ENCODE assay signal across 7 cellular contexts in genomic region chr5:40435696-40436095, GRCh38.
DNase-seq lines count a peak whose midpoint lies in the region; ATAC-seq and TF ChIP-seq lines count a peak whose summit lies in the region.
"Not testable (repeated sequence)": the region's sequence is repeated elsewhere in the genome, so short reads cannot be mapped to it uniquely, and the experiment has no call there.

No MANE protein-coding gene starts in this region.

- peak overlapping the region; percentile 51; the same call in 1 of the 2 replicates for H3K4me2 ChIP-seq in OCI-LY1 (ENCODE audit: low read length)

- H3K9ac ChIP-seq in OCI-LY1 (ENCODE audit: low read length) = peak overlapping the region; percentile 46

- not testable (repeated sequence) for H4K20me1 ChIP-seq in OCI-LY1 (ENCODE audit: insufficient read depth, low read length)

- H3K4me1 Mint-ChIP-seq in CD4-positive, alpha-beta T cell (ENCODE audit: low read depth) = peaks cover 50% of the 10 kb centered on the region
- H3K4me1 Mint-ChIP-seq in activated CD4-positive, alpha-beta T cell treated with anti-CD3 and anti-CD28 coated beads for 36 hours = peaks cover 65% of the 10 kb centered on the region
- peaks cover 69% of the 10 kb centered on the region for H3K4me1 Mint-ChIP-seq in activated T-cell treated with anti-CD3 and anti-CD28 coated beads, Interleukin-2, amount 50 U/mL, for 24 hours (ENCODE audit: low read depth)
- peaks cover 64% of the 10 kb centered on the region for H3K4me1 Mint-ChIP-seq in activated naive CD4-positive, alpha-beta T cell treated with anti-CD3 and anti-CD28 coated beads, Interleukin-2, amount 50 U/mL, for 24 hours
- peaks cover 34 to 41% of the 10 kb centered on the region in 2 donors for H3K4me1 Mint-ChIP-seq in effector memory CD8-positive, alpha-beta T cell (ENCODE audit: low read depth in 2 of 2)

- H3K27ac ChIP-seq in CD4-positive, alpha-beta T cell (ENCODE audit: low read depth, low read length) = peak overlapping the region; percentile 69
- H3K27ac ChIP-seq in OCI-LY1 (ENCODE audit: low read depth, low read length, poor library complexity, severe bottlenecking) = peak overlapping the region; percentile 84
- H3K27ac ChIP-seq in spleen = peak overlapping the region in 6 of 8 donors; percentile 4 to 79 (median 74)

- not testable (repeated sequence) for H3F3A ChIP-seq in OCI-LY1 (ENCODE audit: insufficient read depth, low read length)

- TF ChIP-seq CTCF in CD4-positive, alpha-beta T cell (IDR thresholded peaks at IDR 0.05); OCI-LY1 (IDR thresholded peaks at IDR 0.05; ENCODE audit: low read length); spleen (IDR thresholded peaks at IDR 0.05 in 8 of 11, conservative IDR thresholded peaks at IDR 0.05 in 3 of 11): not testable (repeated sequence)

- not testable (repeated sequence) for H3K9me3 ChIP-seq in CD4-positive, alpha-beta T cell (ENCODE audit: control insufficient read depth, low read length); OCI-LY1 (ENCODE audit: low read length); spleen

- peak overlapping the region; percentile 57 for H3K4me3 Mint-ChIP-seq in CD4-positive, alpha-beta T cell
- H3K4me3 Mint-ChIP-seq in activated CD4-positive, alpha-beta T cell treated with anti-CD3 and anti-CD28 coated beads for 36 hours = peak overlapping the region; percentile 51
- H3K4me3 Mint-ChIP-seq in activated T-cell treated with anti-CD3 and anti-CD28 coated beads, Interleukin-2, amount 50 U/mL, for 24 hours = peak overlapping the region; percentile 52
- peak overlapping the region; percentile 45 for H3K4me3 Mint-ChIP-seq in activated naive CD4-positive, alpha-beta T cell treated with anti-CD3 and anti-CD28 coated beads, Interleukin-2, amount 50 U/mL, for 24 hours
- peak overlapping the region; percentile 54 to 80 for H3K4me3 Mint-ChIP-seq in effector memory CD8-positive, alpha-beta T cell

- H3K27me3 ChIP-seq in CD4-positive, alpha-beta T cell (ENCODE audit: control insufficient read depth, insufficient read depth, low read length); OCI-LY1 (ENCODE audit: insufficient read depth, low read length); spleen (replicated peaks in 1 of 7): not testable (repeated sequence)

- not testable (repeated sequence) for H3K4me3 ChIP-seq in OCI-LY1 (ENCODE audit: low read depth, low read length, poor library complexity, severe bottlenecking); spleen

- H3K36me3 Mint-ChIP-seq in CD4-positive, alpha-beta T cell (ENCODE audit: low read depth); activated CD4-positive, alpha-beta T cell treated with anti-CD3 and anti-CD28 coated beads for 36 hours (ENCODE audit: low read depth); activated T-cell treated with anti-CD3 and anti-CD28 coated beads, Interleukin-2, amount 50 U/mL, for 24 hours (ENCODE audit: low read depth); activated naive CD4-positive, alpha-beta T cell treated with anti-CD3 and anti-CD28 coated beads, Interleukin-2, amount 50 U/mL, for 24 hours; effector memory CD8-positive, alpha-beta T cell (ENCODE audit: insufficient read depth): not testable (repeated sequence)

- intact Hi-C loops in CD4-positive, alpha-beta T cell (cut with DNase I, micrococcal nuclease) = loop anchor here in 1 of 2 experiments (1.0 to 5.0 kb wide), 4 partner anchors 25 to 488 kb away; no protein-coding TSS in a partner anchor
- intact Hi-C loops in activated CD4-positive, alpha-beta T cell treated with anti-CD3 and anti-CD28 coated beads for 36 hours (cut with DNase I, micrococcal nuclease) = loop anchor here (1.0 to 5.0 kb wide), 6 partner anchors 25 to 247 kb away; no protein-coding TSS in a partner anchor
- intact Hi-C loops in spleen (cut with DNase I; ENCODE audit: low total_unique reads) = not testable (repeated sequence)

- 43 to 62% (median 55%) methylated on average over 3 of the region's 3 CpGs for WGBS in spleen, 5 donors

- CTCF ChIA-PET in CD4-positive, alpha-beta T cell (lab: Charles Lee) = interaction anchor here (1.6 kb wide), 1 partner anchor 46 kb away, joined by 7 read pairs; no protein-coding TSS in a partner anchor
- CTCF ChIA-PET in activated CD4-positive, alpha-beta T cell treated with anti-CD3 and anti-CD28 coated beads for 36 hours (lab: Charles Lee) = interaction anchor here (0.9 kb wide), 1 partner anchor 33 kb away, joined by 3 read pairs; no protein-coding TSS in a partner anchor

- H3K27ac Mint-ChIP-seq in CD4-positive, alpha-beta T cell = peak overlapping the region; percentile 79
- H3K27ac Mint-ChIP-seq in activated CD4-positive, alpha-beta T cell treated with anti-CD3 and anti-CD28 coated beads for 36 hours = peak overlapping the region; percentile 86
- H3K27ac Mint-ChIP-seq in activated T-cell treated with anti-CD3 and anti-CD28 coated beads, Interleukin-2, amount 50 U/mL, for 24 hours = peak overlapping the region; percentile 91
- H3K27ac Mint-ChIP-seq in activated naive CD4-positive, alpha-beta T cell treated with anti-CD3 and anti-CD28 coated beads, Interleukin-2, amount 50 U/mL, for 24 hours = peak overlapping the region; percentile 86
- peak overlapping the region; percentile 86 to 98 for H3K27ac Mint-ChIP-seq in effector memory CD8-positive, alpha-beta T cell

- not testable (repeated sequence) for H3K36me3 ChIP-seq in OCI-LY1 (ENCODE audit: insufficient read depth, low read length); spleen

- TF ChIP-seq POLR2A in spleen (IDR thresholded peaks at IDR 0.05) = not testable (repeated sequence)

- H3K9me3 Mint-ChIP-seq in CD4-positive, alpha-beta T cell; activated T-cell treated with anti-CD3 and anti-CD28 coated beads, Interleukin-2, amount 50 U/mL, for 24 hours; activated naive CD4-positive, alpha-beta T cell treated with anti-CD3 and anti-CD28 coated beads, Interleukin-2, amount 50 U/mL, for 24 hours; effector memory CD8-positive, alpha-beta T cell: not testable (repeated sequence)
- peaks cover 12% of the 10 kb centered on the region for H3K9me3 Mint-ChIP-seq in activated CD4-positive, alpha-beta T cell treated with anti-CD3 and anti-CD28 coated beads for 36 hours (ENCODE audit: low read depth)

- POLR2A ChIA-PET in CD4-positive, alpha-beta T cell (lab: Charles Lee) = interaction anchor here (0.6 to 4.3 kb wide), 3 partner anchors 26 to 243 kb away, joined by 3 to 43 read pairs (median 3); no protein-coding TSS in a partner anchor
- POLR2A ChIA-PET in activated CD4-positive, alpha-beta T cell treated with anti-CD3 and anti-CD28 coated beads for 36 hours (lab: Charles Lee) = not testable (repeated sequence)

- H3K4me1 ChIP-seq in OCI-LY1 (ENCODE audit: insufficient read depth, low read length, severe bottlenecking) (peaks cover 49% of the 10 kb centered on the region), spleen (peaks cover 4 to 33% (median 21%) of the 10 kb centered on the region in 6 donors)

- not testable (repeated sequence) for H3K27me3 Mint-ChIP-seq in CD4-positive, alpha-beta T cell; activated CD4-positive, alpha-beta T cell treated with anti-CD3 and anti-CD28 coated beads for 36 hours; activated T-cell treated with anti-CD3 and anti-CD28 coated beads, Interleukin-2, amount 50 U/mL, for 24 hours; activated naive CD4-positive, alpha-beta T cell treated with anti-CD3 and anti-CD28 coated beads, Interleukin-2, amount 50 U/mL, for 24 hours; effector memory CD8-positive, alpha-beta T cell

- not testable (repeated sequence) for DNase-seq in CD4-positive, alpha-beta T cell; activated CD4-positive, alpha-beta T cell treated with anti-CD3 and anti-CD28 coated beads for 36 hours; activated T-cell treated with anti-CD3 and anti-CD28 coated beads, Interleukin-2, amount 50 U/mL, for 24 hours; effector memory CD8-positive, alpha-beta T cell; spleen

- not testable (repeated sequence) for H3K9me2 ChIP-seq in OCI-LY1 (ENCODE audit: low read depth, low read length)

- ATAC-seq in CD4-positive, alpha-beta T cell (ENCODE audit: poor library complexity); activated CD4-positive, alpha-beta T cell treated with anti-CD3 and anti-CD28 coated beads for 36 hours; effector memory CD8-positive, alpha-beta T cell (replicated peaks): not testable (repeated sequence)

- not testable (repeated sequence) for H2AFZ ChIP-seq in OCI-LY1 (ENCODE audit: low read length)

- H3K79me2 ChIP-seq in OCI-LY1 (ENCODE audit: insufficient read depth, low read length) = not testable (repeated sequence)
